ENCODE assay signal across 8 cellular contexts in genomic region chr7:23055582-23056178, GRCh38. TPM values are rescaled to one million over a fixed set of nuclear protein-coding genes. Genes with fewer than 3 reads are reported as not detected.
DNase-seq lines count a peak whose midpoint lies in the region; ATAC-seq, FAIRE-seq and TF ChIP-seq lines count a peak whose summit lies in the region.

No MANE protein-coding gene starts in this region.

- peak; percentile 82 for DNase-seq in ACHN
- peak; percentile 40 for DNase-seq in GM18507 (ENCODE audit: extremely low spot score, insufficient read length, low read depth)
- DNase-seq in NCI-H774 (lab: John Stamatoyannopoulos, UW): peak; percentile 54
- peak; percentile 67 for DNase-seq in activated CD4-positive, alpha-beta memory T cell treated with anti-CD3 and anti-CD28 coated beads, Interleukin-2, amount 10 ng/mL, durations not matched to agents 7 days and 5 days
- DNase-seq in epithelial cell of proximal tubule (ENCODE audit: low read depth): peak; percentile 27
- DNase-seq in natural killer cell: no peak
- DNase-seq in thoracic aorta (ENCODE audit: low spot score): no peak

- H3K27ac Mint-ChIP-seq in activated CD4-positive, alpha-beta memory T cell treated with anti-CD3 and anti-CD28 coated beads, Interleukin-2, amount 10 ng/mL, durations not matched to agents 7 days and 5 days: no peak overlapping the region
- no peak overlapping the region for H3K27ac Mint-ChIP-seq in natural killer cell

- H3K4me1 Mint-ChIP-seq in activated CD4-positive, alpha-beta memory T cell treated with anti-CD3 and anti-CD28 coated beads, Interleukin-2, amount 10 ng/mL, durations not matched to agents 7 days and 5 days: peaks cover 14% of the 10 kb centered on the region
- H3K4me1 Mint-ChIP-seq in natural killer cell: no peaks in the 10 kb centered on the region

- no peaks in the 10 kb centered on the region for H3K9me3 ChIP-seq in thoracic aorta

- no peaks in the 10 kb centered on the region for H3K4me1 ChIP-seq in thoracic aorta (ENCODE audit: control insufficient read depth in 1 of 2, low read depth in 2 of 2)

- no peaks in the 10 kb centered on the region for H3K27me3 ChIP-seq in thoracic aorta (replicated peaks; ENCODE audit: insufficient read depth)

- H3K27me3 Mint-ChIP-seq in activated CD4-positive, alpha-beta memory T cell treated with anti-CD3 and anti-CD28 coated beads, Interleukin-2, amount 10 ng/mL, durations not matched to agents 7 days and 5 days: no peaks in the 10 kb centered on the region
- H3K27me3 Mint-ChIP-seq in natural killer cell (ENCODE audit: low read depth in 2 of 2): peaks cover 6 to 8% of the 10 kb centered on the region in 2 donors

- TF ChIP-seq CTCF in epithelial cell of proximal tubule (conservative IDR thresholded peaks at IDR 0.05; ENCODE audit: low read depth, low read length) (peak; percentile 98), natural killer cell (IDR thresholded peaks at IDR 0.05) (peak; percentile 95), thoracic aorta (IDR thresholded peaks at IDR 0.05) (peak; percentile 82)

- no peaks in the 10 kb centered on the region for H3K36me3 ChIP-seq in thoracic aorta

- in situ Hi-C loops in ACHN (cut with HindIII; ENCODE audit: low pct_ligation_motif_present, low pct_unique_long_range_greater_than_20kb, low sequenced_read_pairs): no loop called here

- H3K4me3 ChIP-seq in epithelial cell of proximal tubule (ENCODE audit: low read depth, low read length) (no peak overlapping the region), thoracic aorta (no peak overlapping the region)

- H3K27ac ChIP-seq in thoracic aorta: no peak overlapping the region

- intact Hi-C loops in natural killer cell (cut with micrococcal nuclease): loop anchor here (1.0 to 5.0 kb wide), 5 partner anchors 201 to 943 kb away; no protein-coding TSS in a partner anchor

- CTCF ChIA-PET in activated CD4-positive, alpha-beta memory T cell treated with anti-CD3 and anti-CD28 coated beads, Interleukin-2, amount 10 ng/mL, durations not matched to agents 7 days and 5 days (lab: Charles Lee): interaction anchor here (0.5 to 3.4 kb wide), 58 partner anchors 12 to 501 kb away, joined by 3 to 34 read pairs (median 5); partner anchors contain the start of genes IL6 and TOMM7

- H3K36me3 Mint-ChIP-seq in activated CD4-positive, alpha-beta memory T cell treated with anti-CD3 and anti-CD28 coated beads, Interleukin-2, amount 10 ng/mL, durations not matched to agents 7 days and 5 days (ENCODE audit: low read depth): no peaks in the 10 kb centered on the region
- H3K36me3 Mint-ChIP-seq in natural killer cell: no peaks in the 10 kb centered on the region

- H3K4me3 Mint-ChIP-seq in activated CD4-positive, alpha-beta memory T cell treated with anti-CD3 and anti-CD28 coated beads, Interleukin-2, amount 10 ng/mL, durations not matched to agents 7 days and 5 days: no peak overlapping the region
- H3K4me3 Mint-ChIP-seq in natural killer cell: no peak overlapping the region

- FAIRE-seq in GM18507 (lab: Jason Lieb, UNC): peak; percentile 96

- POLR2A ChIA-PET in activated CD4-positive, alpha-beta memory T cell treated with anti-CD3 and anti-CD28 coated beads, Interleukin-2, amount 10 ng/mL, durations not matched to agents 7 days and 5 days (lab: Charles Lee): interaction anchor here (0.8 to 1.6 kb wide), 6 partner anchors 34 to 171 kb away, joined by 3 to 8 read pairs (median 4); no protein-coding TSS in a partner anchor

- peak; percentile 71 for ATAC-seq in HG03439 (IDR thresholded peaks at IDR 0.05; ENCODE audit: unreplicated experiment)
- ATAC-seq in natural killer cell: peak; percentile 89 to 95 (median 94)
- ATAC-seq in thoracic aorta (ENCODE audit: insufficient number of reproducible peaks, low FRiP score, low read depth): no peak

- H3K9me3 Mint-ChIP-seq in activated CD4-positive, alpha-beta memory T cell treated with anti-CD3 and anti-CD28 coated beads, Interleukin-2, amount 10 ng/mL, durations not matched to agents 7 days and 5 days: no peaks in the 10 kb centered on the region
- H3K9me3 Mint-ChIP-seq in natural killer cell: no peaks in the 10 kb centered on the region

RNA-seq across cellular contexts. Expression of gene HYCC1, which starts 41.8 kb away (rescaled TPM):
- 100 to 1,000 TPM; 103 to 105 TPM for total RNA-seq in activated CD4-positive, alpha-beta memory T cell treated with anti-CD3 and anti-CD28 coated beads, Interleukin-2, amount 10 ng/mL, durations not matched to agents 7 days and 5 days
- total RNA-seq in epithelial cell of proximal tubule (29.7 and 32.4 TPM in 2 replicates), natural killer cell (10 to 100 TPM; 30.1 to 44.8 (median 34.1) TPM), thoracic aorta (100 to 1,000 TPM in 1 of 2 donors, 10 to 100 TPM in 1; 82.2 to 157 TPM)

RNA-seq across cellular contexts. Expression of gene KLHL7, which starts 49.9 kb away (rescaled TPM):
- 10 to 100 TPM; 19.9 to 20.5 TPM for total RNA-seq in activated CD4-positive, alpha-beta memory T cell treated with anti-CD3 and anti-CD28 coated beads, Interleukin-2, amount 10 ng/mL, durations not matched to agents 7 days and 5 days
- total RNA-seq in epithelial cell of proximal tubule (40.8 and 47.4 TPM in 2 replicates), natural killer cell (10 to 100 TPM; 13.9 to 19.1 (median 14.5) TPM), thoracic aorta (10 to 100 TPM; 22.7 to 23.8 TPM)

Comparison
In these comparisons a context has a peak if more than half of its experiments do, and no peak if none do; other contexts are left out.
1. DNase-seq: peak in ACHN (single experiment), GM18507 (single experiment), NCI-H774 (single experiment), activated CD4-positive, alpha-beta memory T cell treated with anti-CD3 and anti-CD28 coated beads, Interleukin-2, amount 10 ng/mL, durations not matched to agents 7 days and 5 days (single experiment) and epithelial cell of proximal tubule (single experiment); none in natural killer cell (single experiment) and thoracic aorta (single experiment).
2. Peak in every context shown above with its lines, with median percentiles within 50 percentile points of each other: CTCF ChIP-seq.